In the genomic region with DNA sequence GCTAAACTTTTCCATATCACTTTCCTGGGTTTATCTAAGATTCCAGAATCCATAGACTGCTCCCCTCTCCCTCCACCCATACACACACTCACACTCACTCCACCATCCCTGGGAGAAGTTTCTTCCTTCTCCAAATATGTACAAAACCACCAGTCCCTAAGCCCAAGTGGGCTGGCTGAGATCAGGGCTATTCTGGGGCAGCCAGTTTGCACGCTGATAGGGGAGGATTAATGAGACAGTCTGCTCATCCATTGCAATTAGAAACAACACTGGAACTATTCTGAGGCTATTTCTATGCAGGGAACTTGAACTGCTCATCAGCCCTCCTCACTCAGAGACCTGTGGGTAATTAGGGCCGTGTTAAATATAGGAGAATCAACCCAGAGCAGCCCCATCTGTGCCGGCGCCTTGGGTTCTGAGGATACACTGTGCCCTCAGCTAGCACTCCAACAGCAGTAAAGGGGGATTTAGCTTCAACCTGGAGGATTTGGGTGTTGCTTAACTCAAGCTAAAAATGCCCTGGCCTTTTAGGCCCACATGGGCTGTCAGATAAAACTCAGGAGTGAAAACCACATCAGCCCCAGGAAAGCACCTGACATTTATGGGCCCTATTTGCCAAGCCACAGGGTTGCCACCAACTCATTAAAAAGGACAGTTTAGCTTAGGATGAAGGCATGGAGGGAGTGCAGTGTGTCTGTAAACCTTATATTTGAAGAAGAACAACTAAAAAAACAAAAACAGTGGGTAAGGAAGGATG, we compare ENCODE assay signal across 16 cellular contexts. TPM values are rescaled to one million over a fixed set of nuclear protein-coding genes. Genes with fewer than 3 reads are reported as not detected.
A peak's percentile ranks its signal among the peaks of the same experiment; 100 is the strongest.
DNase-seq lines count a peak whose midpoint lies in the region; ATAC-seq and TF ChIP-seq lines count a peak whose summit lies in the region.
"Had no signal": no experiment of that assay in that cellular context is flagged by ENCODE, and none has a peak within 500 bp of the region (broad histone marks: within the 10 kb centered on the region; RNA-seq: fewer than 3 reads in every experiment).

No MANE protein-coding gene starts in this region.

- peaks cover 17% of the 10 kb centered on the region; the same call in 1 of the 2 replicates for H3F3A ChIP-seq in Loucy (ENCODE audit: low read depth)

- ATAC-seq in GM18868 (IDR thresholded peaks at IDR 0.05; ENCODE audit: unreplicated experiment) (peak; percentile 48), GM19397 (IDR thresholded peaks at IDR 0.05; ENCODE audit: unreplicated experiment) (no peak)

- POLR2A ChIA-PET in HEK293T (lab: Yijun Ruan, JAX): no interaction called here

- CTCF ChIA-PET in HEK293T (lab: Yijun Ruan, JAX): no interaction called here

- H3K4me2 ChIP-seq in Loucy (ENCODE audit: low read depth, low read length, poor library complexity, severe bottlenecking): peak overlapping the region; percentile 85

- H3K4me3 ChIP-seq in Loucy (ENCODE audit: low read length, poor library complexity, severe bottlenecking) (peak overlapping the region; percentile 63), skeletal muscle tissue (ENCODE audit: low read length in 3 of 3) (no peak overlapping the region)
- H3K4me3 ChIP-seq: uterus had no signal

- DNase-seq in amniotic epithelial cell (ENCODE audit: low read depth): peak; percentile 53
- no peak for DNase-seq in activated CD4-positive, alpha-beta T cell treated with anti-CD3 and anti-CD28 coated beads for 48 hours
- DNase-seq in HEK293T (ENCODE audit: extremely low spot score): no peak
- DNase-seq: activated CD4-positive, alpha-beta memory T cell treated with anti-CD3 and anti-CD28 coated beads for 36 hours; activated naive CD8-positive, alpha-beta T cell treated with anti-CD3 and anti-CD28 coated beads, Interleukin-2, amount 10 ng/mL, durations not matched to agents 7 days and 5 days; activated T-cell treated with anti-CD3 and anti-CD28 coated beads, Interleukin-2, amount 50 U/mL, for 72 hours; COR-L47; foreskin melanocyte; HFFc6; NCI-H1436; NK-92 treated with Interleukin-12 subunit alpha and Interleukin-12 subunit beta, amount 100 ng/mL, for 24 hours; uterus had no signal

- H3K9me2 ChIP-seq in Loucy (replicated peaks; ENCODE audit: low read depth, low read length): no peaks in the 10 kb centered on the region

- no peak overlapping the region for H2AFZ ChIP-seq in Loucy (ENCODE audit: low read length)

- peak overlapping the region; percentile 68 for H3K9ac ChIP-seq in Loucy (ENCODE audit: low read depth, low read length, poor library complexity, severe bottlenecking)
- H3K9ac ChIP-seq in skeletal muscle tissue (ENCODE audit: low read depth in 1 of 3, low read length in 3 of 3): no peak overlapping the region

- no peaks in the 10 kb centered on the region for H4K20me1 ChIP-seq in Loucy (ENCODE audit: insufficient read depth, low read length, poor library complexity, severe bottlenecking)

- peak overlapping the region; percentile 73 for H3K27ac ChIP-seq in skeletal muscle tissue (ENCODE audit: low read depth, low read length)
- H3K27ac ChIP-seq: uterus had no signal

- no peaks in the 10 kb centered on the region for H3K27me3 ChIP-seq in Loucy (ENCODE audit: insufficient read depth, low read length, poor library complexity, severe bottlenecking)
- H3K27me3 ChIP-seq in skeletal muscle tissue (ENCODE audit: control insufficient read depth in 3 of 3, insufficient read depth in 3 of 3, low read length in 3 of 3): no peaks in the 10 kb centered on the region
- H3K27me3 ChIP-seq: uterus had no signal

- H3K79me2 ChIP-seq in Loucy (ENCODE audit: insufficient read depth, low read length): no peaks in the 10 kb centered on the region

- H3K4me1 ChIP-seq in Loucy (ENCODE audit: insufficient read depth, low read length, poor library complexity, severe bottlenecking): peaks cover 59% of the 10 kb centered on the region
- H3K4me1 ChIP-seq in skeletal muscle tissue (ENCODE audit: control insufficient read depth in 3 of 3, insufficient read depth in 3 of 3, low read length in 3 of 3): peaks cover 8 to 21% (median 11%) of the 10 kb centered on the region in 3 donors
- H3K4me1 ChIP-seq: uterus had no signal

- no peak for TF ChIP-seq CTCF in Loucy (conservative IDR thresholded peaks at IDR 0.05; ENCODE audit: low read length)

- H3K36me3 ChIP-seq in Loucy (ENCODE audit: insufficient read depth, low read length) (no peaks in the 10 kb centered on the region), skeletal muscle tissue (ENCODE audit: control insufficient read depth in 3 of 3, insufficient read depth in 3 of 3, low read length in 3 of 3) (no peaks in the 10 kb centered on the region)
- H3K36me3 ChIP-seq: uterus had no signal

- H3K9me3 ChIP-seq in Loucy (ENCODE audit: insufficient read depth, low read depth, low read length) (no peaks in the 10 kb centered on the region), skeletal muscle tissue (ENCODE audit: control insufficient read depth in 3 of 3, low read length in 3 of 3) (no peaks in the 10 kb centered on the region)
- H3K9me3 ChIP-seq: uterus had no signal

TF ChIP-seq in HEK293T, 16 proteins besides CTCF, POLR2A, EP300 and RAD21:
- TF ChIP-seq L3MBTL2 (conservative IDR thresholded peaks at IDR 0.05) (no peak), SUZ12 (IDR thresholded peaks at IDR 0.05) (no peak), SP1 (IDR thresholded peaks at IDR 0.05) (no peak), NFRKB (IDR thresholded peaks at IDR 0.05) (no peak), ELF4 (IDR thresholded peaks at IDR 0.05) (no peak), FOXK2 (IDR thresholded peaks at IDR 0.05) (no peak), FOXA1 (IDR thresholded peaks at IDR 0.05) (no peak), HDGF (IDR thresholded peaks at IDR 0.05; ENCODE audit: borderline replicate concordance) (no peak), BHLHE40 (IDR thresholded peaks at IDR 0.05; ENCODE audit: borderline replicate concordance) (no peak), FOXM1 (IDR thresholded peaks at IDR 0.05; ENCODE audit: borderline replicate concordance) (no peak), ARNT (IDR thresholded peaks at IDR 0.05) (no peak), ZNF384 (IDR thresholded peaks at IDR 0.05) (no peak), CTBP1 (IDR thresholded peaks at IDR 0.05; ENCODE audit: borderline replicate concordance) (no peak), TARDBP (IDR thresholded peaks at IDR 0.05) (no peak), LEF1 (IDR thresholded peaks at IDR 0.05; ENCODE audit: borderline replicate concordance) (no peak)
- TF ChIP-seq, protein P1, sequence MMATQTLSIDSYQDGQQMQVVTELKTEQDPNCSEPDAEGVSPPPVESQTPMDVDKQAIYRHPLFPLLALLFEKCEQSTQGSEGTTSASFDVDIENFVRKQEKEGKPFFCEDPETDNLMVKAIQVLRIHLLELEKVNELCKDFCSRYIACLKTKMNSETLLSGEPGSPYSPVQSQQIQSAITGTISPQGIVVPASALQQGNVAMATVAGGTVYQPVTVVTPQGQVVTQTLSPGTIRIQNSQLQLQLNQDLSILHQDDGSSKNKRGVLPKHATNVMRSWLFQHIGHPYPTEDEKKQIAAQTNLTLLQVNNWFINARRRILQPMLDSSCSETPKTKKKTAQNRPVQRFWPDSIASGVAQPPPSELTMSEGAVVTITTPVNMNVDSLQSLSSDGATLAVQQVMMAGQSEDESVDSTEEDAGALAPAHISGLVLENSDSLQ (IDR thresholded peaks at IDR 0.05): no peak

RNA-seq across cellular contexts. Expression of a gene that starts 54.0 kb away (rescaled TPM):
- 28.2 TPM for total RNA-seq in skeletal muscle tissue
